Comparison of ENCODE assay signal across 8 cellular contexts in the genomic region with DNA sequence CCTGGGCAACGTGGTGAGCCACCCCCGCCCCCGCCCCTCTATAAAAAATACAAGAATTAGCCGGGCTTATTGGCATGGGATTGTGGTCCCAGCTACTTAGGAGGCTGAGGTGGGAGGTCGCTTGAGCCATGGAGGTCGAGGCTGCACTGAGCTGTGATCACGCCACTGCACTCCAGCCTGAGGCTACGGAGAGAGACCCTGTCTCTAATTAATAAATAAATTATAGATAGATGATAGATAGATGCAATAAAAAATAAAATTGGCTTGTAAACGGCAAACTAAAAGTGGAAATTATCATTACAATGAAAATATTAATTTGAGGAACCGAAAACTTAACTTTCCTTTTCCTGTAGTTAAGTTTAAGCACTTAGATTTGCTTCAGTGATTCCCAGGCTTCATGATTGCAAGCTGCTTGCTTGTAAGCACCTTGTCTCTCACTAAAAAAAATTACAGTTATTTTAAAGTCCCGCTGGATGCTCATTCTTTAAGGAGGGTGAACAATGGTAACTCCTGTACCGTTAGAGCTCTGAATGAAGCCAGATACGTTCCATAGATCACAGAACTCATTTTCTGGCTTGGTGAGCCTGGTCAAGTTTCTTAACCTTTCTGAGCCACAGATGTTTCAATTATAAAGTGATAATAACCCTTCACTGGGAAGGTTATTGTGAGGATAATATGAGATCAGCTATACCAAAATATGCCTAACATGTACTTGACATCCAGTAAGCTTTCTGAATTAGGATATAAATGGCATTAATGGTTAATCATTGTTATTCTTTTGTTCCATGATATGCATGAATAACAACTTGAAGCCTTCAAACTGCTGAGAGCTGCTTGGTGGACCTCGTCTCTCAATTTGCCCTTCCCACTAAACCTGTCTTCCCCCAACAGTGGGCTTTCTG. TPM values are rescaled to one million over a fixed set of nuclear protein-coding genes. Genes with fewer than 3 reads are reported as not detected.
DNase-seq lines count a peak whose midpoint lies in the region; ATAC-seq, FAIRE-seq and TF ChIP-seq lines count a peak whose summit lies in the region.

No MANE protein-coding gene starts in this region.

- peak overlapping the region; percentile 89 to 98 for H3K4me3 Mint-ChIP-seq in CD14-positive monocyte
- H3K4me3 Mint-ChIP-seq in naive thymus-derived CD8-positive, alpha-beta T cell: peak overlapping the region; percentile 92 to 99 (median 97)

- no peak for TF ChIP-seq CTCF in CD14-positive monocyte (IDR thresholded peaks at IDR 0.05)
- TF ChIP-seq CTCF in choroid plexus epithelial cell (conservative IDR thresholded peaks at IDR 0.05; ENCODE audit: low read depth, low read length): no peak

- ATAC-seq in naive thymus-derived CD8-positive, alpha-beta T cell: no peak
- ATAC-seq in HG02588 (IDR thresholded peaks at IDR 0.05; ENCODE audit: unreplicated experiment): no peak

- no peak for TF ChIP-seq POLR2A in erythroblast (IDR thresholded peaks at IDR 0.05; ENCODE audit: low read length)

- WGBS in HUES64: 70% methylated on average over 12 of the region's 14 CpGs

- intact Hi-C loops in CD14-positive monocyte (cut with micrococcal nuclease): loop anchor here in 1 of 2 donors (2.0 kb wide), 1 partner anchor 38 kb away; no protein-coding TSS in a partner anchor

- no peak overlapping the region for H3K27ac ChIP-seq in HUES64 (ENCODE audit: low read depth, low read length)

- H3K4me1 Mint-ChIP-seq in CD14-positive monocyte: peaks cover 18% of the 10 kb centered on the region
- peaks cover 10 to 32% (median 22%) of the 10 kb centered on the region in 4 donors for H3K4me1 Mint-ChIP-seq in naive thymus-derived CD8-positive, alpha-beta T cell

- no peak for DNase-seq in CD14-positive monocyte (ENCODE audit: low spot score)
- no peak for DNase-seq in GM19239 (ENCODE audit: insufficient read length, low spot score)
- DNase-seq in choroid plexus epithelial cell (ENCODE audit: low read depth): no peak
- no peak for DNase-seq in naive thymus-derived CD8-positive, alpha-beta T cell
- no peak for DNase-seq in erythroblast (lab: John Stamatoyannopoulos, UW)
- no peak for DNase-seq in stimulated activated naive CD4-positive, alpha-beta T cell (lab: John Stamatoyannopoulos, UW)

- no peaks in the 10 kb centered on the region for H3K27me3 ChIP-seq in HUES64 (ENCODE audit: insufficient read depth, low read length)

- peak overlapping the region; percentile 93 to 99 (median 95) for H3K27ac Mint-ChIP-seq in CD14-positive monocyte
- peak overlapping the region in 9 of 10 donors; percentile 64 to 98 (median 97) for H3K27ac Mint-ChIP-seq in naive thymus-derived CD8-positive, alpha-beta T cell

- no peaks in the 10 kb centered on the region for H3K9me3 ChIP-seq in HUES64 (ENCODE audit: insufficient read depth, low read depth, low read length)

- peaks cover 0 to 6% of the 10 kb centered on the region in 2 donors for H3K36me3 Mint-ChIP-seq in CD14-positive monocyte
- no peaks in the 10 kb centered on the region for H3K36me3 Mint-ChIP-seq in naive thymus-derived CD8-positive, alpha-beta T cell

- H3K4me3 ChIP-seq in HUES64 (ENCODE audit: low read length) (peak overlapping the region; percentile 94), choroid plexus epithelial cell (ENCODE audit: low read depth, low read length) (peak overlapping the region; percentile 72)

- FAIRE-seq in GM19239 (lab: Jason Lieb, UNC): peak; percentile 93

- POLR2A ChIA-PET in naive thymus-derived CD8-positive, alpha-beta T cell (lab: Charles Lee): interaction anchor here (0.9 to 3.1 kb wide), 3 partner anchors 10 to 980 kb away, joined by 3 to 38 read pairs (median 3); a partner anchor contains a TSS

- H3K36me3 ChIP-seq in HUES64 (ENCODE audit: insufficient read depth, low read length): no peaks in the 10 kb centered on the region

- H3K9ac ChIP-seq in HUES64 (ENCODE audit: low read depth, low read length): peak overlapping the region; percentile 77

- peaks cover 0 to 1% (median 0%) of the 10 kb centered on the region in 3 donors for H3K27me3 Mint-ChIP-seq in CD14-positive monocyte (ENCODE audit: low read depth in 3 of 3)
- no peaks in the 10 kb centered on the region for H3K27me3 Mint-ChIP-seq in naive thymus-derived CD8-positive, alpha-beta T cell

- no peaks in the 10 kb centered on the region for H3K9me3 Mint-ChIP-seq in CD14-positive monocyte
- H3K9me3 Mint-ChIP-seq in naive thymus-derived CD8-positive, alpha-beta T cell: no peaks in the 10 kb centered on the region

- 0 out of 2 replicates have a peak, but pooled peaks cover 4% of the 10 kb centered on the region for H3K4me1 ChIP-seq in HUES64 (ENCODE audit: insufficient read depth, low read length)

RNA-seq across cellular contexts. Expression of a gene that starts 9.4 kb away (rescaled TPM):
- 10 to 100 TPM; 70.3 to 89.5 TPM for polyA plus RNA-seq in CD14-positive monocyte
- 122 TPM for polyA plus RNA-seq in HUES64 (2013, experiment 1 of 2)
- 113 TPM for polyA plus RNA-seq in HUES64 (2013, experiment 2 of 2)
- total RNA-seq in naive thymus-derived CD8-positive, alpha-beta T cell: 100 to 1,000 TPM; 128 to 136 TPM
- polyA plus RNA-seq in naive thymus-derived CD8-positive, alpha-beta T cell: 10 to 100 TPM; 46.5 to 70.5 (median 55.2) TPM

RNA-seq across cellular contexts. Expression of a gene that starts 44.5 kb away (rescaled TPM):
- 10 to 100 TPM in 1 of 2 donors, 1 to 10 TPM in 1; 9.9 to 23.3 TPM for polyA plus RNA-seq in CD14-positive monocyte
- polyA plus RNA-seq in HUES64 (2013, experiment 1 of 2): 18.9 TPM
- polyA plus RNA-seq in HUES64 (2013, experiment 2 of 2): 18.1 TPM
- total RNA-seq in naive thymus-derived CD8-positive, alpha-beta T cell: 10 to 100 TPM; 16.8 to 18.0 TPM
- polyA plus RNA-seq in naive thymus-derived CD8-positive, alpha-beta T cell: 10 to 100 TPM; 16.5 to 24.5 (median 22.9) TPM
